ENCODE assay signal across 2 cellular contexts in genomic region chr13:73898276-73898675, GRCh38.
TF ChIP-seq lines count a peak whose summit lies in the region.

No MANE protein-coding gene starts in this region.

TF ChIP-seq in SK-N-SH treated with all-trans-retinoic acid at 6 μM for 48 hours, 23 proteins besides CTCF, POLR2A, EP300 and RAD21 (continued from another document):
- no peak for TF ChIP-seq POU6F1 (CRISPR knock-in tag; IDR thresholded peaks at IDR 0.05; ENCODE audit: borderline replicate concordance, low read depth)
- no peak for TF ChIP-seq CSDC2 (CRISPR knock-in tag; IDR thresholded peaks at IDR 0.05)
- TF ChIP-seq, protein P1, sequence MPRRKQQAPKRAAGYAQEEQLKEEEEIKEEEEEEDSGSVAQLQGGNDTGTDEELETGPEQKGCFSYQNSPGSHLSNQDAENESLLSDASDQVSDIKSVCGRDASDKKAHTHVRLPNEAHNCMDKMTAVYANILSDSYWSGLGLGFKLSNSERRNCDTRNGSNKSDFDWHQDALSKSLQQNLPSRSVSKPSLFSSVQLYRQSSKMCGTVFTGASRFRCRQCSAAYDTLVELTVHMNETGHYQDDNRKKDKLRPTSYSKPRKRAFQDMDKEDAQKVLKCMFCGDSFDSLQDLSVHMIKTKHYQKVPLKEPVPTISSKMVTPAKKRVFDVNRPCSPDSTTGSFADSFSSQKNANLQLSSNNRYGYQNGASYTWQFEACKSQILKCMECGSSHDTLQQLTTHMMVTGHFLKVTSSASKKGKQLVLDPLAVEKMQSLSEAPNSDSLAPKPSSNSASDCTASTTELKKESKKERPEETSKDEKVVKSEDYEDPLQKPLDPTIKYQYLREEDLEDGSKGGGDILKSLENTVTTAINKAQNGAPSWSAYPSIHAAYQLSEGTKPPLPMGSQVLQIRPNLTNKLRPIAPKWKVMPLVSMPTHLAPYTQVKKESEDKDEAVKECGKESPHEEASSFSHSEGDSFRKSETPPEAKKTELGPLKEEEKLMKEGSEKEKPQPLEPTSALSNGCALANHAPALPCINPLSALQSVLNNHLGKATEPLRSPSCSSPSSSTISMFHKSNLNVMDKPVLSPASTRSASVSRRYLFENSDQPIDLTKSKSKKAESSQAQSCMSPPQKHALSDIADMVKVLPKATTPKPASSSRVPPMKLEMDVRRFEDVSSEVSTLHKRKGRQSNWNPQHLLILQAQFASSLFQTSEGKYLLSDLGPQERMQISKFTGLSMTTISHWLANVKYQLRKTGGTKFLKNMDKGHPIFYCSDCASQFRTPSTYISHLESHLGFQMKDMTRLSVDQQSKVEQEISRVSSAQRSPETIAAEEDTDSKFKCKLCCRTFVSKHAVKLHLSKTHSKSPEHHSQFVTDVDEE (CRISPR knock-in tag; IDR thresholded peaks at IDR 0.05) = peak; percentile 31; the same call in 1 of the 2 replicates
- TF ChIP-seq BACH2 (CRISPR knock-in tag; IDR thresholded peaks at IDR 0.05; ENCODE audit: borderline replicate concordance) = no peak
- TF ChIP-seq ZFP3 (CRISPR knock-in tag; IDR thresholded peaks at IDR 0.05) = no peak

TF ChIP-seq in HepG2, 621 proteins besides CTCF, POLR2A, EP300 and RAD21 (continued from another document):
- TF ChIP-seq PLSCR1 (CRISPR knock-in tag; IDR thresholded peaks at IDR 0.05; ENCODE audit: borderline replicate concordance) (no peak), CCDC6 (CRISPR knock-in tag; IDR thresholded peaks at IDR 0.05) (no peak)
